In the genomic region with DNA sequence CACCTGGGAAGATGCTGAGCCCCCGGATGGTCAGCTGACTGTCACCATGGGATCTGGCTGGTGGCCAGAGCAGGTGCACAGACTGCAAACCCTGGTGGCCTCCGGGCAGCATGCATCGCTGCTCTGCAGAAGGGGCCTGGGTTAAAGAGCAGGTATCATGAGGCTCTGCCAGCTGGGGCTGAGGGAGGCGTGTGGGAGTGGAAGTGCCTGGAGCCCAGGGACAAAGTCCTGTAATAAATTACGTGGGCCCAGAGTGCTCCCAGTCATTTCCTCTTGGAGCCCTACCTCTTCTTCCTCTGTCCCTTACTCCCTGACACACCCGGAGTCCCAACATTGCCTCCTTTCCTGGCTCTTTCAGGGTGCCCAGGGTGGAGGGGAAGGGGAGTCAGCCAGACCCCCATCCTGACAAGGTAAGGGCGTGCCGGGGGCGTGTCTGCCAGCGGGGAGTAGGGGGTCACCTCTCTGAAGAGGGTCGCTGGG, we compare ENCODE assay signal across 20 cellular contexts. TPM values are rescaled to one million over a fixed set of nuclear protein-coding genes. Genes with fewer than 3 reads are reported as not detected.
DNase-seq lines count a peak whose midpoint lies in the region; ATAC-seq and TF ChIP-seq lines count a peak whose summit lies in the region.
"Had no signal": no experiment of that assay in that cellular context is flagged by ENCODE, and none has a peak within 500 bp of the region (broad histone marks: within the 10 kb centered on the region; RNA-seq: fewer than 3 reads in every experiment).

A gene (plus strand): TSS at position 262 of the 480 bp plus-strand sequence. CDS start 24,040 bp downstream, outside the sequence.

- peak within 1 kb of the TSS; percentile 59 for H3K18ac ChIP-seq in neuronal stem cell (ENCODE audit: low read length)

- intact Hi-C loops in colonic mucosa (cut with DNase I) (no loop called here), sciatic nerve (cut with DNase I) (no loop called here)

- CTCF ChIA-PET in HEK293 (lab: Yijun Ruan, JAX), result no interaction called here

- H3K36me3 ChIP-seq in HEK293 (ENCODE audit: control insufficient read depth in 2 of 2, insufficient read depth in 1 of 2, low read length in 2 of 2), result no peaks in the 10 kb centered on the region
- no peaks in the 10 kb centered on the region for H3K36me3 ChIP-seq in colonic mucosa
- H3K36me3 ChIP-seq in neuronal stem cell (replicated peaks in 1 of 2; ENCODE audit: control insufficient read depth in 2 of 2, insufficient read depth in 2 of 2, low read length in 2 of 2), result no peaks in the 10 kb centered on the region

- DNase-seq in NCI-H146 (lab: John Stamatoyannopoulos, UW) (peak; percentile 98), colonic mucosa (peak; percentile 91), neuronal stem cell (ENCODE audit: low spot score) (no peak), A172 (ENCODE audit: low spot score) (no peak), sciatic nerve (ENCODE audit: low spot score) (no peak), erythroblast (lab: John Stamatoyannopoulos, UW) (no peak)
- DNase-seq: activated CD4-positive, alpha-beta memory T cell treated with anti-CD3 and anti-CD28 coated beads for 36 hours; activated naive CD8-positive, alpha-beta T cell treated with anti-CD3 and anti-CD28 coated beads, Interleukin-2, amount 50 U/mL, for 24 hours; endodermal cell; MM.1S; NCI-H446; right cardiac atrium; stimulated activated CD4-positive, alpha-beta T cell treated with anti-CD3 and anti-CD28 coated beads, Interleukin-4, amount 100 ng/mL, for 24 hours; SW 1271; testis had no signal

- WGBS in neuronal stem cell (ENCODE audit: extremely low coverage in 2 of 2, insufficient read length in 2 of 2, insufficient replicate concordance in 1 of 2), 2 donors, result no CpG with 5 or more reads among the region's 11 CpGs

- H3K9me3 ChIP-seq in HEK293 (ENCODE audit: control insufficient read depth, insufficient read depth, low read depth, low read length) (no peaks in the 10 kb centered on the region), colonic mucosa (no peaks in the 10 kb centered on the region), neuronal stem cell (replicated peaks in 1 of 2; ENCODE audit: control insufficient read depth in 2 of 2, insufficient read depth in 1 of 2, low read depth in 1 of 2, low read length in 2 of 2) (peaks cover 0 to 4% of the 10 kb centered on the region in 2 donors)
- H3K9me3 ChIP-seq: testis had no signal

- no peaks in the 10 kb centered on the region for H3K79me1 ChIP-seq in neuronal stem cell (ENCODE audit: low read depth, low read length)

- no peak within 1 kb of the TSS for H2BK120ac ChIP-seq in neuronal stem cell (ENCODE audit: low read depth, low read length)

- ATAC-seq in GM18858 (IDR thresholded peaks at IDR 0.05; ENCODE audit: unreplicated experiment) (no peak), sciatic nerve (no peak)
- ATAC-seq: activated naive CD8-positive, alpha-beta T cell treated with anti-CD3 and anti-CD28 coated beads, Interleukin-2, amount 50 U/mL, for 24 hours had no signal

- H2AK5ac ChIP-seq in neuronal stem cell (ENCODE audit: low read depth, low read length), result peak within 1 kb of the TSS; percentile 86

- TF ChIP-seq CTCF in HEK293 (tag by site-specific recombination; IDR thresholded peaks at IDR 0.05), result no peak
- no peak for TF ChIP-seq CTCF in colonic mucosa (IDR thresholded peaks at IDR 0.05)

- H2BK5ac ChIP-seq in neuronal stem cell (ENCODE audit: low read length), result peak within 1 kb of the TSS; percentile 29

- no peak within 1 kb of the TSS for H2BK12ac ChIP-seq in neuronal stem cell (ENCODE audit: low read length)

- POLR2A ChIA-PET in HEK293 (lab: Yijun Ruan, JAX), result no interaction called here

- no peak within 1 kb of the TSS for H3K4me3 ChIP-seq in HEK293 (ENCODE audit: low read depth, low read length)
- peak within 1 kb of the TSS; percentile 46 for H3K4me3 ChIP-seq in colonic mucosa
- no peak within 1 kb of the TSS for H3K4me3 ChIP-seq in neuronal stem cell (ENCODE audit: low read length in 2 of 2)
- H3K4me3 ChIP-seq: lung, PC-9, testis had no signal

- no peak within 1 kb of the TSS for H3K14ac ChIP-seq in neuronal stem cell (ENCODE audit: low read length)

- no peak for TF ChIP-seq POLR2A in erythroblast (IDR thresholded peaks at IDR 0.05; ENCODE audit: low read length)

- peak within 1 kb of the TSS; percentile 52 for H3K23ac ChIP-seq in neuronal stem cell (ENCODE audit: low read depth, low read length, poor library complexity)

- H3K9ac ChIP-seq in colonic mucosa (ENCODE audit: low read depth in 2 of 2, low read length in 2 of 2) (peak within 1 kb of the TSS; percentile 70 to 94), neuronal stem cell (ENCODE audit: low read depth, low read length, poor library complexity) (no peak within 1 kb of the TSS)

- H3K4me1 ChIP-seq in HEK293 (ENCODE audit: control insufficient read depth, insufficient read depth, low read length), result no peaks in the 10 kb centered on the region
- no peaks in the 10 kb centered on the region for H3K4me1 ChIP-seq in colonic mucosa
- H3K4me1 ChIP-seq in neuronal stem cell (ENCODE audit: control insufficient read depth in 2 of 2, insufficient read depth in 1 of 2, low read depth in 1 of 2, low read length in 2 of 2), result peaks cover 0 to 5% of the 10 kb centered on the region in 2 donors
- H3K4me1 ChIP-seq: testis had no signal

- H4K8ac ChIP-seq in neuronal stem cell (ENCODE audit: low read depth, low read length), result no peak within 1 kb of the TSS

- no peak within 1 kb of the TSS for H3K27ac ChIP-seq in HEK293 (ENCODE audit: extremely low read depth, low read depth, low read length)
- peak within 1 kb of the TSS; percentile 93 for H3K27ac ChIP-seq in colonic mucosa
- no peak within 1 kb of the TSS for H3K27ac ChIP-seq in neuronal stem cell (replicated peaks; ENCODE audit: low read length)
- H3K27ac ChIP-seq: PC-9, testis, VCaP had no signal

- H2BK15ac ChIP-seq in neuronal stem cell (ENCODE audit: low read length), result peak within 1 kb of the TSS; percentile 72

- H3K27me3 ChIP-seq in colonic mucosa (no peaks in the 10 kb centered on the region), neuronal stem cell (ENCODE audit: control insufficient read depth in 3 of 3, insufficient read depth in 3 of 3, low read depth in 1 of 3, low read length in 3 of 3) (peaks cover 0 to 41% (median 0%) of the 10 kb centered on the region in 3 experiments)
- H3K27me3 ChIP-seq: testis had no signal

- no peak within 1 kb of the TSS for H3K4me2 ChIP-seq in neuronal stem cell (ENCODE audit: insufficient read depth, low read length, poor library complexity, severe bottlenecking)
- H3K4me2 ChIP-seq: PC-9 had no signal

- H3K4ac ChIP-seq in neuronal stem cell (ENCODE audit: low read length), result no peak within 1 kb of the TSS

- peak within 1 kb of the TSS; percentile 22 for H2AFZ ChIP-seq in neuronal stem cell (ENCODE audit: low read length)
- H2AFZ ChIP-seq: PC-9 had no signal

- H4K91ac ChIP-seq in neuronal stem cell (ENCODE audit: low read depth, low read length, poor library complexity), result no peak within 1 kb of the TSS

TF ChIP-seq in HEK293, 187 proteins besides CTCF, POLR2A, EP300 and RAD21:
- no peak for TF ChIP-seq ZNF335 (tag by site-specific recombination; conservative IDR thresholded peaks at IDR 0.05)
- TF ChIP-seq YY2 (tag by site-specific recombination; IDR thresholded peaks at IDR 0.05), result no peak
- TF ChIP-seq, protein P1, sequence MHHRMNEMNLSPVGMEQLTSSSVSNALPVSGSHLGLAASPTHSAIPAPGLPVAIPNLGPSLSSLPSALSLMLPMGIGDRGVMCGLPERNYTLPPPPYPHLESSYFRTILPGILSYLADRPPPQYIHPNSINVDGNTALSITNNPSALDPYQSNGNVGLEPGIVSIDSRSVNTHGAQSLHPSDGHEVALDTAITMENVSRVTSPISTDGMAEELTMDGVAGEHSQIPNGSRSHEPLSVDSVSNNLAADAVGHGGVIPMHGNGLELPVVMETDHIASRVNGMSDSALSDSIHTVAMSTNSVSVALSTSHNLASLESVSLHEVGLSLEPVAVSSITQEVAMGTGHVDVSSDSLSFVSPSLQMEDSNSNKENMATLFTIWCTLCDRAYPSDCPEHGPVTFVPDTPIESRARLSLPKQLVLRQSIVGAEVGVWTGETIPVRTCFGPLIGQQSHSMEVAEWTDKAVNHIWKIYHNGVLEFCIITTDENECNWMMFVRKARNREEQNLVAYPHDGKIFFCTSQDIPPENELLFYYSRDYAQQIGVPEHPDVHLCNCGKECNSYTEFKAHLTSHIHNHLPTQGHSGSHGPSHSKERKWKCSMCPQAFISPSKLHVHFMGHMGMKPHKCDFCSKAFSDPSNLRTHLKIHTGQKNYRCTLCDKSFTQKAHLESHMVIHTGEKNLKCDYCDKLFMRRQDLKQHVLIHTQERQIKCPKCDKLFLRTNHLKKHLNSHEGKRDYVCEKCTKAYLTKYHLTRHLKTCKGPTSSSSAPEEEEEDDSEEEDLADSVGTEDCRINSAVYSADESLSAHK (tag by site-specific recombination; IDR thresholded peaks at IDR 0.05), result no peak
- TF ChIP-seq ZNF404 (tag by site-specific recombination; IDR thresholded peaks at IDR 0.05), result no peak
- no peak for TF ChIP-seq ZNF549 (tag by site-specific recombination; IDR thresholded peaks at IDR 0.05)
- TF ChIP-seq, protein P2, sequence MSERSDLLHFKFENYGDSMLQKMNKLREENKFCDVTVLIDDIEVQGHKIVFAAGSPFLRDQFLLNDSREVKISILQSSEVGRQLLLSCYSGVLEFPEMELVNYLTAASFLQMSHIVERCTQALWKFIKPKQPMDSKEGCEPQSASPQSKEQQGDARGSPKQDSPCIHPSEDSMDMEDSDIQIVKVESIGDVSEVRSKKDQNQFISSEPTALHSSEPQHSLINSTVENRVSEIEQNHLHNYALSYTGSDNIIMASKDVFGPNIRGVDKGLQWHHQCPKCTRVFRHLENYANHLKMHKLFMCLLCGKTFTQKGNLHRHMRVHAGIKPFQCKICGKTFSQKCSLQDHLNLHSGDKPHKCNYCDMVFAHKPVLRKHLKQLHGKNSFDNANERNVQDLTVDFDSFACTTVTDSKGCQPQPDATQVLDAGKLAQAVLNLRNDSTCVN (tag by site-specific recombination; optimal IDR thresholded peaks at IDR 0.05), result no peak
- TF ChIP-seq BCL11A (tag by site-specific recombination; IDR thresholded peaks at IDR 0.05; ENCODE audit: low read depth), result no peak
- peak; percentile 53; the same call in 1 of the 2 replicates for TF ChIP-seq ZFHX2 (tag by site-specific recombination; conservative IDR thresholded peaks at IDR 0.05)
- no peak for TF ChIP-seq ZFP69B (tag by site-specific recombination; IDR thresholded peaks at IDR 0.05)
- peak; percentile 47; the same call in 1 of the 2 replicates for TF ChIP-seq EGR2 (tag by site-specific recombination; IDR thresholded peaks at IDR 0.05; ENCODE audit: low read depth)

RNA-seq across cellular contexts. Expression of the gene that starts here (rescaled TPM):
- total RNA-seq in colonic mucosa, result 100 to 1,000 TPM; 159 to 218 TPM
- not detected for polyA plus RNA-seq in neuronal stem cell (2013, experiment 1 of 2)
- polyA plus RNA-seq in neuronal stem cell (2013, experiment 2 of 2), result 0.03 TPM
- total RNA-seq in A172 (2014; rRNA removed; shearing (Covaris generic)), result 1.6 and 6.1 TPM in 2 replicates
- total RNA-seq in sciatic nerve, result 0.62 TPM
- total RNA-seq: PC-9 had no signal

Comparison
In these comparisons a context has a peak if more than half of its experiments do, and no peak if none do; other contexts are left out.
1. RNA of the gene that starts here (total RNA-seq): 159 to 218 TPM in colonic mucosa; 1.6 to 6.1 TPM in A172 and 0.62 TPM in sciatic nerve (single experiment); every median in the first group is over 10 times any median in the second.
2. DNase-seq: peak in NCI-H146 (single experiment) and colonic mucosa (single experiment); none in neuronal stem cell (single experiment), A172 (single experiment), sciatic nerve (single experiment) and erythroblast (0 of 2).